Comparison of ENCODE assay signal across 8 cellular contexts in the genomic region with DNA sequence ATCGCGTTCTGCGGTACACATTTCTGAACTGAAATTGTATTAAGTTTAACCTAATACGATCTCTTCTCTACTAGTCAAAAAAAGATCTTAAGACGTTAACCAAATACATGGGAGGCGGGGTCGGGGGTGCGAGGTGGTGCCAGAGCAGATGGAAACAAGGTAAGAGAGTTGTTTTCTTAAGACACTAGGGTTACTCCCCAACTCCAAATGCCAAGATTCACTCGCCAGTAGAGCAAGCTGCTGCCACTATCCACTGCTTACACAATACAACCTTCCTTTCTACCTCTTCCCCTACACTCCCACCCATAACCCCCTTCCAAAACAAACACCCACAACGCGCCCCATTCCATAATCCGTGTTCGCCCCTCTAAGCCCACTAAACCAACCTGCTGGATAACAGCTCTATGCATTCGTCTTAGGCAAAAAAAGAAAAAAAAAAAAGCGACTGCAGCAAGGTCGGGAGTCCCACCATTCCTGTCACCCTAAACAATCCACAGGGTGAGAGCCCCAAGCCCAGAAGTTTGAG. TPM values are rescaled to one million over a fixed set of nuclear protein-coding genes. Genes with fewer than 3 reads are reported as not detected.
A peak's percentile ranks its signal among the peaks of the same experiment; 100 is the strongest.
DNase-seq lines count a peak whose midpoint lies in the region; ATAC-seq and TF ChIP-seq lines count a peak whose summit lies in the region.

No MANE protein-coding gene starts in this region.

- H3K4me2 ChIP-seq in Loucy (ENCODE audit: low read depth, low read length, poor library complexity, severe bottlenecking) (peak overlapping the region; percentile 91), smooth muscle cell (peak overlapping the region; percentile 92)

- H3K27me3 Mint-ChIP-seq in activated naive CD8-positive, alpha-beta T cell treated with anti-CD3 and anti-CD28 coated beads, Interleukin-2, amount 10 ng/mL, durations not matched to agents 7 days and 5 days, result peaks cover 30% of the 10 kb centered on the region

- H3K4me3 Mint-ChIP-seq in activated naive CD8-positive, alpha-beta T cell treated with anti-CD3 and anti-CD28 coated beads, Interleukin-2, amount 10 ng/mL, durations not matched to agents 7 days and 5 days, result peak overlapping the region; percentile 96

- ATAC-seq in activated naive CD8-positive, alpha-beta T cell treated with anti-CD3 and anti-CD28 coated beads, Interleukin-2, amount 10 ng/mL, durations not matched to agents 7 days and 5 days (ENCODE audit: low read depth), result no peak
- no peak for ATAC-seq in GM18498 (IDR thresholded peaks at IDR 0.05; ENCODE audit: unreplicated experiment)
- ATAC-seq in GM19395 (IDR thresholded peaks at IDR 0.05; ENCODE audit: unreplicated experiment), result no peak
- no peak for ATAC-seq in GM18517 (IDR thresholded peaks at IDR 0.05; ENCODE audit: unreplicated experiment)

- H3K79me2 ChIP-seq in Loucy (ENCODE audit: insufficient read depth, low read length), result peaks cover 56% of the 10 kb centered on the region
- H3K79me2 ChIP-seq in smooth muscle cell (ENCODE audit: low read depth), result peaks cover 54% of the 10 kb centered on the region

- H3K4me1 Mint-ChIP-seq in activated naive CD8-positive, alpha-beta T cell treated with anti-CD3 and anti-CD28 coated beads, Interleukin-2, amount 10 ng/mL, durations not matched to agents 7 days and 5 days, result peaks cover 17% of the 10 kb centered on the region

- H3K36me3 ChIP-seq in ES-I3 (ENCODE audit: insufficient read depth, low read length) (no peaks in the 10 kb centered on the region), Loucy (ENCODE audit: insufficient read depth, low read length) (no peaks in the 10 kb centered on the region), iPS-15b (ENCODE audit: control insufficient read depth, insufficient read depth, low read length) (no peaks in the 10 kb centered on the region), smooth muscle cell (ENCODE audit: low read depth) (no peaks in the 10 kb centered on the region)

- TF ChIP-seq CTCF in Loucy (conservative IDR thresholded peaks at IDR 0.05; ENCODE audit: low read length) (no peak), smooth muscle cell (IDR thresholded peaks at IDR 0.05; ENCODE audit: borderline replicate concordance, insufficient read depth, poor library complexity, severe bottlenecking) (no peak)

- H3K4me3 ChIP-seq in Loucy (ENCODE audit: low read length, poor library complexity, severe bottlenecking), result peak overlapping the region; percentile 85
- H3K4me3 ChIP-seq in iPS-15b (ENCODE audit: low read depth, low read length), result peak overlapping the region; percentile 73
- H3K4me3 ChIP-seq in smooth muscle cell, result peak overlapping the region; percentile 73

- H3K9me3 ChIP-seq in ES-I3 (ENCODE audit: control insufficient read depth, insufficient read depth, low read length), result no peaks in the 10 kb centered on the region
- H3K9me3 ChIP-seq in Loucy (ENCODE audit: insufficient read depth, low read depth, low read length), result no peaks in the 10 kb centered on the region
- no peaks in the 10 kb centered on the region for H3K9me3 ChIP-seq in iPS-15b (ENCODE audit: control insufficient read depth, insufficient read depth, low read length)
- H3K9me3 ChIP-seq in smooth muscle cell (replicated peaks; ENCODE audit: low read depth), result no peaks in the 10 kb centered on the region

- H4K20me1 ChIP-seq in Loucy (ENCODE audit: insufficient read depth, low read length, poor library complexity, severe bottlenecking) (peaks cover 59% of the 10 kb centered on the region), smooth muscle cell (ENCODE audit: low read depth) (peaks cover 44% of the 10 kb centered on the region)

- H3F3A ChIP-seq in Loucy (ENCODE audit: low read depth) (no peaks in the 10 kb centered on the region), smooth muscle cell (ENCODE audit: low read depth) (peaks cover 7% of the 10 kb centered on the region)

- H3K27ac ChIP-seq in smooth muscle cell (ENCODE audit: low read depth), result no peak overlapping the region

- H3K9me2 ChIP-seq in Loucy (replicated peaks; ENCODE audit: low read depth, low read length), result no peaks in the 10 kb centered on the region

- POLR2A ChIA-PET in activated naive CD8-positive, alpha-beta T cell treated with anti-CD3 and anti-CD28 coated beads, Interleukin-2, amount 10 ng/mL, durations not matched to agents 7 days and 5 days (lab: Charles Lee), result interaction anchor here (0.6 kb wide), 1 partner anchor 443 kb away, joined by 3 read pairs; a partner anchor contains a TSS

- H2AFZ ChIP-seq in Loucy (ENCODE audit: low read length), result no peak overlapping the region
- peak overlapping the region; percentile 98 for H2AFZ ChIP-seq in smooth muscle cell (ENCODE audit: low read depth)

- no peaks in the 10 kb centered on the region for H3K9me3 Mint-ChIP-seq in activated naive CD8-positive, alpha-beta T cell treated with anti-CD3 and anti-CD28 coated beads, Interleukin-2, amount 10 ng/mL, durations not matched to agents 7 days and 5 days

- H3K9ac ChIP-seq in ES-I3 (ENCODE audit: low read depth, low read length), result peak overlapping the region; percentile 85
- H3K9ac ChIP-seq in Loucy (ENCODE audit: low read depth, low read length, poor library complexity, severe bottlenecking), result peak overlapping the region; percentile 91
- no peak overlapping the region for H3K9ac ChIP-seq in iPS-15b (ENCODE audit: low read depth, low read length)
- H3K9ac ChIP-seq in smooth muscle cell (ENCODE audit: low read depth), result peak overlapping the region; percentile 73

- peak overlapping the region; percentile 91 for H3K27ac Mint-ChIP-seq in activated naive CD8-positive, alpha-beta T cell treated with anti-CD3 and anti-CD28 coated beads, Interleukin-2, amount 10 ng/mL, durations not matched to agents 7 days and 5 days

- peak; percentile 33 for DNase-seq in activated naive CD8-positive, alpha-beta T cell treated with anti-CD3 and anti-CD28 coated beads, Interleukin-2, amount 10 ng/mL, durations not matched to agents 7 days and 5 days
- no peak for DNase-seq in smooth muscle cell (lab: John Stamatoyannopoulos, UW; ENCODE audit: unreplicated experiment)

- 9% methylated on average over 16 of the region's 16 CpGs for WGBS in smooth muscle cell (ENCODE audit: low lambda C conversion rate)

- H3K4me1 ChIP-seq in ES-I3 (ENCODE audit: insufficient read depth, low read length), result no peaks in the 10 kb centered on the region
- H3K4me1 ChIP-seq in Loucy (ENCODE audit: insufficient read depth, low read length, poor library complexity, severe bottlenecking), result peaks cover 44% of the 10 kb centered on the region
- H3K4me1 ChIP-seq in iPS-15b (ENCODE audit: control insufficient read depth, insufficient read depth, low read length), result no peaks in the 10 kb centered on the region
- peaks cover 12% of the 10 kb centered on the region for H3K4me1 ChIP-seq in smooth muscle cell (ENCODE audit: low read depth)

- H3K36me3 Mint-ChIP-seq in activated naive CD8-positive, alpha-beta T cell treated with anti-CD3 and anti-CD28 coated beads, Interleukin-2, amount 10 ng/mL, durations not matched to agents 7 days and 5 days, result no peaks in the 10 kb centered on the region

- H3K27me3 ChIP-seq in Loucy (ENCODE audit: insufficient read depth, low read length, poor library complexity, severe bottlenecking) (no peaks in the 10 kb centered on the region), iPS-15b (ENCODE audit: control insufficient read depth, insufficient read depth, low read length) (peaks cover 27% of the 10 kb centered on the region), smooth muscle cell (ENCODE audit: low read depth) (no peaks in the 10 kb centered on the region)

RNA-seq across cellular contexts. Expression of a gene that starts 1.3 kb away (rescaled TPM):
- total RNA-seq in activated naive CD8-positive, alpha-beta T cell treated with anti-CD3 and anti-CD28 coated beads, Interleukin-2, amount 10 ng/mL, durations not matched to agents 7 days and 5 days, result 10 to 100 TPM; 15.8 to 18.1 TPM
- 15.9 and 16.6 TPM in 2 replicates for total RNA-seq in smooth muscle cell
- polyA plus RNA-seq in smooth muscle cell, result 6.7 and 11.2 TPM in 2 replicates
